Comparison of ENCODE assay signal across 7 cellular contexts in the genomic region with DNA sequence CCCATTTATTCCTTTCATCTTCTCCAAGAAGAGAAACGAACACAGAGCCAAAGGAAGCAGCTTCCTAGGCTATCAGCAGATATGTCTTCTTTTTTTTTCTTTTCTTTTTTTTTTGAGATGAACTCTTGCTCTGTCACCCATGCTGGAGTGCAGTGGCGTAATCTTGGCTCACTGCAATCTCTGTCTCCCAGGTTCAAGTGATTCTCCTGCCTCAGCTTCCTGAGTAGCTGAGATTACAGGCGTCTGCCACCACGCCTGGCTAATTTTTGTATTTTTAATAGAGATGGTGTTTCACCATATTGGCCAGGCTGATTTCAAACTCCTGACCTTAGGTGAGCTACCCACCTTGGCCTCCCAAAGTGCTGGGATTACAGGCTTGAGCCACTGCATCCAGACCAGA. TPM values are rescaled to one million over a fixed set of nuclear protein-coding genes. Genes with fewer than 3 reads are reported as not detected.
"Had no signal": no experiment of that assay in that cellular context is flagged by ENCODE, and none has a peak within 500 bp of the region (broad histone marks: within the 10 kb centered on the region; RNA-seq: fewer than 3 reads in every experiment).

No MANE protein-coding gene starts in this region.

RNA-seq across cellular contexts. Expression of a gene that starts 53.5 kb away (rescaled TPM):
- total RNA-seq: GM23248, GM23338, H1, H4, H7, H9, HFFc6 had no signal
- polyA plus RNA-seq: GM23248, GM23338, H1 had no signal

RNA-seq across cellular contexts. Expression of a gene that starts 54.8 kb away (rescaled TPM):
- total RNA-seq: GM23248, GM23338, H1, H4, H7, H9, HFFc6 had no signal
- polyA plus RNA-seq: GM23248, GM23338, H1 had no signal
